27 cellular contexts compared by ENCODE assay signal in genomic region chr13:66663206-66663605, GRCh38.
"Had no signal": no experiment of that assay in that cellular context is flagged by ENCODE, and none has a peak within 500 bp of the region (broad histone marks: within the 10 kb centered on the region; RNA-seq: fewer than 3 reads in every experiment).

No MANE protein-coding gene starts in this region.

- H3K9me3 Mint-ChIP-seq: mesothelial cell of epicardium, naive B cell had no signal

- H3K9me3 ChIP-seq: left ventricle myocardium inferior, pancreas, prostate gland, sigmoid colon, spleen, suprapubic skin, thoracic aorta, tibial artery, upper lobe of right lung had no signal

- H3K36me3 Mint-ChIP-seq: mesothelial cell of epicardium; naive B cell; natural killer cell; stimulated activated effector memory CD8-positive, alpha-beta T cell treated with anti-CD3 and anti-CD28 coated beads, Interleukin-12 subunit alpha, Interleukin-12 subunit beta, amount 100 ng/mL, for 72 hours had no signal

- H3K4me1 Mint-ChIP-seq: natural killer cell; stimulated activated effector memory CD8-positive, alpha-beta T cell treated with anti-CD3 and anti-CD28 coated beads, Interleukin-12 subunit alpha, Interleukin-12 subunit beta, amount 100 ng/mL, for 72 hours had no signal

- DNase-seq: islet precursor cell; left ventricle myocardium inferior; mesendoderm; naive B cell; natural killer cell; nucleus accumbens; pancreas; posterior cingulate gyrus; retina; right cardiac atrium; sigmoid colon; small intestine; spleen; stimulated activated CD4-positive, alpha-beta T cell treated with anti-CD3 and anti-CD28 coated beads, Interleukin-4, amount 100 ng/mL, for 24 hours; stimulated activated naive CD4-positive, alpha-beta T cell; tibial artery; trophoblast cell; upper lobe of right lung had no signal

- H3K4me2 ChIP-seq: hepatocyte had no signal

- FAIRE-seq: pancreas, small intestine, urothelium cell line had no signal

- H2AFZ ChIP-seq: hepatocyte had no signal

- H3K4me3 ChIP-seq: hepatocyte, left ventricle myocardium inferior, lung, pancreas, prostate gland, sigmoid colon, spleen, suprapubic skin, thoracic aorta, tibial artery, upper lobe of right lung had no signal

- H3K27me3 Mint-ChIP-seq: naive B cell; stimulated activated naive CD8-positive, alpha-beta T cell treated with anti-CD3 and anti-CD28 coated beads, Interleukin-15, Interleukin-2, amounts not matched to agents 100 ng/mL and 50 ng/mL, for 24 hours had no signal

- H3K36me3 ChIP-seq: left ventricle myocardium inferior, pancreas, prostate gland, sigmoid colon, spleen, suprapubic skin, thoracic aorta, tibial artery, upper lobe of right lung had no signal

- H3K4me1 ChIP-seq: pancreas, prostate gland, sigmoid colon, spleen, suprapubic skin, tibial artery, upper lobe of right lung had no signal

- ATAC-seq: natural killer cell; pancreas; right cardiac atrium; stimulated activated effector memory CD8-positive, alpha-beta T cell treated with anti-CD3 and anti-CD28 coated beads, Interleukin-12 subunit alpha, Interleukin-12 subunit beta, amount 100 ng/mL, for 72 hours; upper lobe of right lung had no signal

- H3K79me2 ChIP-seq: hepatocyte had no signal

- H3K27ac Mint-ChIP-seq: mesothelial cell of epicardium; natural killer cell; stimulated activated effector memory CD8-positive, alpha-beta T cell treated with anti-CD3 and anti-CD28 coated beads, Interleukin-12 subunit alpha, Interleukin-12 subunit beta, amount 100 ng/mL, for 72 hours; stimulated activated naive CD8-positive, alpha-beta T cell treated with anti-CD3 and anti-CD28 coated beads, Interleukin-15, Interleukin-2, amounts not matched to agents 100 ng/mL and 50 ng/mL, for 24 hours had no signal

- H3K27ac ChIP-seq: hepatocyte, left ventricle myocardium inferior, pancreas, prostate gland, sigmoid colon, spleen, suprapubic skin, thoracic aorta, tibial artery, upper lobe of right lung had no signal

- H3K4me3 Mint-ChIP-seq: mesothelial cell of epicardium; naive B cell; natural killer cell; stimulated activated effector memory CD8-positive, alpha-beta T cell treated with anti-CD3 and anti-CD28 coated beads, Interleukin-12 subunit alpha, Interleukin-12 subunit beta, amount 100 ng/mL, for 72 hours; stimulated activated naive CD8-positive, alpha-beta T cell treated with anti-CD3 and anti-CD28 coated beads, Interleukin-15, Interleukin-2, amounts not matched to agents 100 ng/mL and 50 ng/mL, for 24 hours had no signal

- H3K27me3 ChIP-seq: hepatocyte, pancreas, sigmoid colon, spleen, suprapubic skin, tibial artery, upper lobe of right lung had no signal
